In genomic region chr14:73757381-73757780, GRCh38 we compare ENCODE assay signal across 9 cellular contexts. TPM values are rescaled to one million over a fixed set of nuclear protein-coding genes. Genes with fewer than 3 reads are reported as not detected.
DNase-seq lines count a peak whose midpoint lies in the region; ATAC-seq and TF ChIP-seq lines count a peak whose summit lies in the region.
"Had no signal": no experiment of that assay in that cellular context is flagged by ENCODE, and none has a peak within 500 bp of the region (broad histone marks: within the 10 kb centered on the region; RNA-seq: fewer than 3 reads in every experiment).

No MANE protein-coding gene starts in this region.

- no peak for ATAC-seq in stimulated activated memory B cell treated with anti-CD40 and anti-IgM and Interleukin-4, amounts not matched to agents 10 μg/mL and 1 μg/mL and 100 μg/mL, for 72 hours
- ATAC-seq in HG03095 (IDR thresholded peaks at IDR 0.05; ENCODE audit: unreplicated experiment), result no peak
- ATAC-seq in HG02852 (IDR thresholded peaks at IDR 0.05; ENCODE audit: unreplicated experiment), result no peak

- H3K4me3 Mint-ChIP-seq in activated CD4-positive, alpha-beta memory T cell treated with anti-CD3 and anti-CD28 coated beads, Interleukin-2, amount 10 ng/mL, durations not matched to agents 7 days and 5 days, result peak overlapping the region; percentile 86
- peak overlapping the region; percentile 83 for H3K4me3 Mint-ChIP-seq in stimulated activated memory B cell treated with anti-CD40 and anti-IgM and Interleukin-4, amounts not matched to agents 10 μg/mL and 1 μg/mL and 100 μg/mL, for 72 hours

- CTCF ChIA-PET in activated CD4-positive, alpha-beta memory T cell treated with anti-CD3 and anti-CD28 coated beads, Interleukin-2, amount 10 ng/mL, durations not matched to agents 7 days and 5 days (lab: Charles Lee), result interaction anchor here (0.6 to 9.9 kb wide), 9 partner anchors 8 to 79 kb away, joined by 4 to 151 read pairs (median 23); partner anchors contain the start of gene PNMA1

- no peaks in the 10 kb centered on the region for H3K9me3 Mint-ChIP-seq in activated CD4-positive, alpha-beta memory T cell treated with anti-CD3 and anti-CD28 coated beads, Interleukin-2, amount 10 ng/mL, durations not matched to agents 7 days and 5 days
- H3K9me3 Mint-ChIP-seq in stimulated activated memory B cell treated with anti-CD40 and anti-IgM and Interleukin-4, amounts not matched to agents 10 μg/mL and 1 μg/mL and 100 μg/mL, for 72 hours, result no peaks in the 10 kb centered on the region

- in situ Hi-C loops in GM13977 (cut with MboI; ENCODE audit: low pct_unique_long_range_greater_than_20kb, low sequenced_read_pairs, unreplicated experiment), result no loop called here

- H3K27me3 Mint-ChIP-seq in activated CD4-positive, alpha-beta memory T cell treated with anti-CD3 and anti-CD28 coated beads, Interleukin-2, amount 10 ng/mL, durations not matched to agents 7 days and 5 days, result no peaks in the 10 kb centered on the region
- no peaks in the 10 kb centered on the region for H3K27me3 Mint-ChIP-seq in stimulated activated memory B cell treated with anti-CD40 and anti-IgM and Interleukin-4, amounts not matched to agents 10 μg/mL and 1 μg/mL and 100 μg/mL, for 72 hours

- peaks cover 85% of the 10 kb centered on the region for H3K4me1 Mint-ChIP-seq in activated CD4-positive, alpha-beta memory T cell treated with anti-CD3 and anti-CD28 coated beads, Interleukin-2, amount 10 ng/mL, durations not matched to agents 7 days and 5 days
- H3K4me1 Mint-ChIP-seq in stimulated activated memory B cell treated with anti-CD40 and anti-IgM and Interleukin-4, amounts not matched to agents 10 μg/mL and 1 μg/mL and 100 μg/mL, for 72 hours, result peaks cover 83% of the 10 kb centered on the region

- peak overlapping the region; percentile 76 for H3K4me3 ChIP-seq in fibroblast of villous mesenchyme (ENCODE audit: low read depth, low read length)

- peak; percentile 54 for DNase-seq in GM13977 (ENCODE audit: low spot score)
- DNase-seq in activated CD4-positive, alpha-beta memory T cell treated with anti-CD3 and anti-CD28 coated beads, Interleukin-2, amount 10 ng/mL, durations not matched to agents 7 days and 5 days, result no peak
- no peak for DNase-seq in fibroblast of villous mesenchyme (ENCODE audit: low read depth)
- no peak for DNase-seq in hypothalamus (lab: John Stamatoyannopoulos, UW)
- DNase-seq in NK-92 treated with Interleukin-12 subunit alpha and Interleukin-12 subunit beta, amount 100 ng/mL, for 24 hours (lab: John Stamatoyannopoulos, UW), result no peak
- DNase-seq: KG1 had no signal

- peaks cover 33% of the 10 kb centered on the region for H3K36me3 Mint-ChIP-seq in activated CD4-positive, alpha-beta memory T cell treated with anti-CD3 and anti-CD28 coated beads, Interleukin-2, amount 10 ng/mL, durations not matched to agents 7 days and 5 days (ENCODE audit: low read depth)
- peaks cover 11% of the 10 kb centered on the region for H3K36me3 Mint-ChIP-seq in stimulated activated memory B cell treated with anti-CD40 and anti-IgM and Interleukin-4, amounts not matched to agents 10 μg/mL and 1 μg/mL and 100 μg/mL, for 72 hours

- POLR2A ChIA-PET in activated CD4-positive, alpha-beta memory T cell treated with anti-CD3 and anti-CD28 coated beads, Interleukin-2, amount 10 ng/mL, durations not matched to agents 7 days and 5 days (lab: Charles Lee), result interaction anchor here (1.2 to 13.0 kb wide), 11 partner anchors 8 to 188 kb away, joined by 3 to 372 read pairs (median 20); partner anchors contain the start of genes ACOT2, PNMA1 and ZNF410

- peak overlapping the region; percentile 82 for H3K27ac Mint-ChIP-seq in activated CD4-positive, alpha-beta memory T cell treated with anti-CD3 and anti-CD28 coated beads, Interleukin-2, amount 10 ng/mL, durations not matched to agents 7 days and 5 days
- peak overlapping the region; percentile 86 for H3K27ac Mint-ChIP-seq in stimulated activated memory B cell treated with anti-CD40 and anti-IgM and Interleukin-4, amounts not matched to agents 10 μg/mL and 1 μg/mL and 100 μg/mL, for 72 hours

- TF ChIP-seq CTCF in GM13977 (IDR thresholded peaks at IDR 0.05; ENCODE audit: extremely low read depth, insufficient read depth, missing control alignments) (no peak), fibroblast of villous mesenchyme (IDR thresholded peaks at IDR 0.05; ENCODE audit: insufficient read depth, low read depth, low read length) (no peak)

RNA-seq across cellular contexts. Expression of gene PNMA1, which starts 43.2 kb away (rescaled TPM):
- 10 to 100 TPM; 28.2 to 30.0 TPM for total RNA-seq in activated CD4-positive, alpha-beta memory T cell treated with anti-CD3 and anti-CD28 coated beads, Interleukin-2, amount 10 ng/mL, durations not matched to agents 7 days and 5 days
- 29.6 and 31.1 TPM in 2 replicates for total RNA-seq in fibroblast of villous mesenchyme
